In the genomic region with DNA sequence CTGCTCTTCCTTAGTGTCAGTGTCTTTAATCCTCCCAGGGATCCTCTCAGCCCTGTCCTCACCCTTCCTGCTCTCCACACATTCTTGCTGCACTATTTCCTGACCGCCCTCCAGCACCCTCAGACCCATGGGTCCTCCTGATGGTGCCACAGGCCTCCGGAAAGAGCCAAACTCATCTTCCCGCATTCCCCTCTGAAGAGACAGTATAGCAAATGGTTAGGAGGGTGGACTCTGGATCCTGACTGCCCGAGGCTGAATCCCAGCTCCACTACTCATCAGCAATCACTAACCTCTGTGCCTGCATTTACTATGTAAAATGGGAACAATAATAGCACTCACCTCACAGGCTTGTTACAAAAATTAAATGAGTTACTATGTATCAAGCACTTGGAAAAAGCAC, we compare ENCODE assay signal across 18 cellular contexts. TPM values are rescaled to one million over a fixed set of nuclear protein-coding genes. Genes with fewer than 3 reads are reported as not detected.
A peak's percentile ranks its signal among the peaks of the same experiment; 100 is the strongest.
DNase-seq lines count a peak whose midpoint lies in the region; TF ChIP-seq lines count a peak whose summit lies in the region.
"Had no signal": no experiment of that assay in that cellular context is flagged by ENCODE, and none has a peak within 500 bp of the region (broad histone marks: within the 10 kb centered on the region; RNA-seq: fewer than 3 reads in every experiment).

No MANE protein-coding gene starts in this region.

- peaks cover 89% of the 10 kb centered on the region for H3K36me3 ChIP-seq in BLaER1
- H3K36me3 ChIP-seq in Loucy (ENCODE audit: insufficient read depth, low read length), result peaks cover 63% of the 10 kb centered on the region; the same call in 1 of the 2 replicates
- H3K36me3 ChIP-seq: SJCRH30 had no signal

- peaks cover 14% of the 10 kb centered on the region for H3K27me3 Mint-ChIP-seq in activated T-cell treated with anti-CD3 and anti-CD28 coated beads, Interleukin-2, amount 50 U/mL, for 24 hours
- peaks cover 3% of the 10 kb centered on the region for H3K27me3 Mint-ChIP-seq in nephron progenitor cell (ENCODE audit: low read depth, poor library complexity)
- no peaks in the 10 kb centered on the region for H3K27me3 Mint-ChIP-seq in activated naive CD8-positive, alpha-beta T cell treated with anti-CD3 and anti-CD28 coated beads for 36 hours
- H3K27me3 Mint-ChIP-seq: CD4-positive, alpha-beta T cell had no signal

- H3K9me3 ChIP-seq in BLaER1 (no peaks in the 10 kb centered on the region), Loucy (ENCODE audit: insufficient read depth, low read depth, low read length) (no peaks in the 10 kb centered on the region)
- H3K9me3 ChIP-seq: Peyer's patch, SJCRH30 had no signal

- no peak for DNase-seq in activated T-cell treated with anti-CD3 and anti-CD28 coated beads, Interleukin-2, amount 50 U/mL, for 24 hours
- DNase-seq in activated T-cell treated with anti-CD3 and anti-CD28 coated beads, Interleukin-2, amount 50 U/mL, for 48 hours, result no peak
- DNase-seq in nephron progenitor cell (no peak), NCI-H2107 (lab: John Stamatoyannopoulos, UW) (no peak), NAMALWA (ENCODE audit: low spot score) (no peak)
- no peak for DNase-seq in activated naive CD8-positive, alpha-beta T cell treated with anti-CD3 and anti-CD28 coated beads for 36 hours
- DNase-seq: ACHN; CD4-positive, alpha-beta T cell; DMS79 treated with DMSO at 0.1 percent for 48 hours; GF-D8; GM23248; NCI-H1930; NCI-H524; Peyer's patch; SJCRH30 had no signal

- H3K9ac ChIP-seq in BLaER1 (0 out of 2 replicates have a peak overlapping the region, but pooled peaks have one; percentile 19), Loucy (ENCODE audit: low read depth, low read length, poor library complexity, severe bottlenecking) (no peak overlapping the region)
- H3K9ac ChIP-seq: GM23248, KMS-11 had no signal

- H3K9me2 ChIP-seq in Loucy (replicated peaks; ENCODE audit: low read depth, low read length), result no peaks in the 10 kb centered on the region

- H3K4me3 Mint-ChIP-seq in activated T-cell treated with anti-CD3 and anti-CD28 coated beads, Interleukin-2, amount 50 U/mL, for 24 hours, result no peak overlapping the region
- no peak overlapping the region for H3K4me3 Mint-ChIP-seq in nephron progenitor cell
- H3K4me3 Mint-ChIP-seq in activated naive CD8-positive, alpha-beta T cell treated with anti-CD3 and anti-CD28 coated beads for 36 hours, result no peak overlapping the region
- H3K4me3 Mint-ChIP-seq: CD4-positive, alpha-beta T cell had no signal

- H4K20me1 ChIP-seq in BLaER1, result peaks cover 64% of the 10 kb centered on the region
- H4K20me1 ChIP-seq in Loucy (ENCODE audit: insufficient read depth, low read length, poor library complexity, severe bottlenecking), result peaks cover 14% of the 10 kb centered on the region

- H3K27me3 ChIP-seq in BLaER1 (peaks cover 77% of the 10 kb centered on the region), Loucy (ENCODE audit: insufficient read depth, low read length, poor library complexity, severe bottlenecking) (no peaks in the 10 kb centered on the region)
- H3K27me3 ChIP-seq: Peyer's patch, SJCRH30 had no signal

- H3K9me3 Mint-ChIP-seq in activated T-cell treated with anti-CD3 and anti-CD28 coated beads, Interleukin-2, amount 50 U/mL, for 24 hours, result no peaks in the 10 kb centered on the region
- H3K9me3 Mint-ChIP-seq in nephron progenitor cell, result peaks cover 64% of the 10 kb centered on the region
- H3K9me3 Mint-ChIP-seq in activated naive CD8-positive, alpha-beta T cell treated with anti-CD3 and anti-CD28 coated beads for 36 hours, result no peaks in the 10 kb centered on the region
- H3K9me3 Mint-ChIP-seq: CD4-positive, alpha-beta T cell had no signal

- H3K79me2 ChIP-seq in Loucy (ENCODE audit: insufficient read depth, low read length), result peaks cover 74% of the 10 kb centered on the region

- H3K4me3 ChIP-seq in BLaER1 (no peak overlapping the region), Loucy (ENCODE audit: low read length, poor library complexity, severe bottlenecking) (peak overlapping the region; percentile 6)
- H3K4me3 ChIP-seq: GM23248, Peyer's patch, SJCRH30 had no signal

- peaks cover 3% of the 10 kb centered on the region; the same call in 1 of the 2 replicates for H3K4me1 ChIP-seq in BLaER1
- H3K4me1 ChIP-seq in Loucy (ENCODE audit: insufficient read depth, low read length, poor library complexity, severe bottlenecking), result peaks cover 19% of the 10 kb centered on the region
- H3K4me1 ChIP-seq: Peyer's patch, SJCRH30 had no signal

- H3K27ac ChIP-seq in BLaER1, result no peak overlapping the region
- H3K27ac ChIP-seq: GM23248, KMS-11, Peyer's patch, SJCRH30 had no signal

- TF ChIP-seq CTCF in Loucy (conservative IDR thresholded peaks at IDR 0.05; ENCODE audit: low read length) (no peak), nephron progenitor cell (IDR thresholded peaks at IDR 0.05) (no peak)

- no peak overlapping the region for H2AFZ ChIP-seq in Loucy (ENCODE audit: low read length)
- H2AFZ ChIP-seq: GM23248 had no signal

- no peak overlapping the region for H3K4me2 ChIP-seq in BLaER1
- peak overlapping the region; percentile 57 for H3K4me2 ChIP-seq in Loucy (ENCODE audit: low read depth, low read length, poor library complexity, severe bottlenecking)
- H3K4me2 ChIP-seq: KMS-11 had no signal

- peak overlapping the region; percentile 6 for H3K27ac Mint-ChIP-seq in activated T-cell treated with anti-CD3 and anti-CD28 coated beads, Interleukin-2, amount 50 U/mL, for 24 hours
- peak overlapping the region; percentile 74 for H3K27ac Mint-ChIP-seq in nephron progenitor cell
- H3K27ac Mint-ChIP-seq in activated naive CD8-positive, alpha-beta T cell treated with anti-CD3 and anti-CD28 coated beads for 36 hours, result no peak overlapping the region
- H3K27ac Mint-ChIP-seq: CD4-positive, alpha-beta T cell had no signal

- peaks cover 79% of the 10 kb centered on the region for H3K36me3 Mint-ChIP-seq in activated T-cell treated with anti-CD3 and anti-CD28 coated beads, Interleukin-2, amount 50 U/mL, for 24 hours (ENCODE audit: low read depth)
- peaks cover 7% of the 10 kb centered on the region for H3K36me3 Mint-ChIP-seq in nephron progenitor cell (ENCODE audit: low read depth)
- H3K36me3 Mint-ChIP-seq in activated naive CD8-positive, alpha-beta T cell treated with anti-CD3 and anti-CD28 coated beads for 36 hours, result peaks cover 12% of the 10 kb centered on the region

- no peaks in the 10 kb centered on the region for H3F3A ChIP-seq in Loucy (ENCODE audit: low read depth)

- peaks cover 16% of the 10 kb centered on the region for H3K4me1 Mint-ChIP-seq in activated T-cell treated with anti-CD3 and anti-CD28 coated beads, Interleukin-2, amount 50 U/mL, for 24 hours (ENCODE audit: low read depth)
- peaks cover 3% of the 10 kb centered on the region for H3K4me1 Mint-ChIP-seq in nephron progenitor cell
- peaks cover 8% of the 10 kb centered on the region for H3K4me1 Mint-ChIP-seq in activated naive CD8-positive, alpha-beta T cell treated with anti-CD3 and anti-CD28 coated beads for 36 hours

RNA-seq across cellular contexts. Expression of a gene that starts 6.2 kb away (rescaled TPM):
- 10 to 100 TPM; 31.9 to 32.8 TPM for total RNA-seq in activated naive CD8-positive, alpha-beta T cell treated with anti-CD3 and anti-CD28 coated beads for 36 hours

RNA-seq across cellular contexts. Expression of a gene that starts 19.1 kb away (rescaled TPM):
- total RNA-seq in activated naive CD8-positive, alpha-beta T cell treated with anti-CD3 and anti-CD28 coated beads for 36 hours, result 10 to 100 TPM; 87.8 to 89.8 TPM
- total RNA-seq: GM23248, SJCRH30 had no signal

RNA-seq across cellular contexts. Expression of a gene that starts 58.8 kb away (rescaled TPM):
- not detected for total RNA-seq in activated naive CD8-positive, alpha-beta T cell treated with anti-CD3 and anti-CD28 coated beads for 36 hours
- total RNA-seq: CD4-positive, alpha-beta T cell; GM23248; SJCRH30 had no signal
